Comparison of ENCODE assay signal across 8 cellular contexts in genomic region chr10:79487296-79488194, GRCh38. TPM values are rescaled to one million over a fixed set of nuclear protein-coding genes. Genes with fewer than 3 reads are reported as not detected.
DNase-seq lines count a peak whose midpoint lies in the region; ATAC-seq and TF ChIP-seq lines count a peak whose summit lies in the region.

No MANE protein-coding gene starts in this region.

- no peak overlapping the region for H3K4me3 Mint-ChIP-seq in chondrocyte (ENCODE audit: unreplicated experiment)

- TF ChIP-seq CTCF in GM20000 (IDR thresholded peaks at IDR 0.05; ENCODE audit: extremely low read depth, missing control alignments), result peak; percentile 57
- TF ChIP-seq CTCF in chondrocyte (IDR thresholded peaks at IDR 0.05), result peak; percentile 78
- peak; percentile 37 to 39 for TF ChIP-seq CTCF in tibial artery (IDR thresholded peaks at IDR 0.05)

- H3K36me3 Mint-ChIP-seq in chondrocyte (ENCODE audit: low read depth), result no peaks in the 10 kb centered on the region

- ATAC-seq in HG03565 (IDR thresholded peaks at IDR 0.05; ENCODE audit: unreplicated experiment), result peak; percentile 59

- intact Hi-C loops in tibial artery (cut with DNase I; ENCODE audit: low total_unique reads), result no loop called here

- H3K4me1 ChIP-seq in SJSA1 (replicated peaks), result peaks cover 30% of the 10 kb centered on the region
- peaks cover 0 to 35% (median 24%) of the 10 kb centered on the region in 4 donors for H3K4me1 ChIP-seq in tibial artery

- H3K4me1 Mint-ChIP-seq in chondrocyte (ENCODE audit: low read depth), result peaks cover 46% of the 10 kb centered on the region

- peak overlapping the region; percentile 53 for H3K27ac ChIP-seq in SJSA1
- peak overlapping the region; percentile 54 to 73 for H3K27ac ChIP-seq in tibial artery

- H3K27me3 ChIP-seq in SJSA1 (replicated peaks) (no peaks in the 10 kb centered on the region), tibial artery (no peaks in the 10 kb centered on the region)

- H3K9me3 ChIP-seq in SJSA1 (replicated peaks), result no peaks in the 10 kb centered on the region
- no peaks in the 10 kb centered on the region for H3K9me3 ChIP-seq in tibial artery

- H3K4me3 ChIP-seq in SJSA1, result no peak overlapping the region
- no peak overlapping the region for H3K4me3 ChIP-seq in tibial artery

- DNase-seq in NK-92 treated with Interleukin-12 subunit alpha and Interleukin-12 subunit beta, amount 100 ng/mL, for 24 hours (lab: John Stamatoyannopoulos, UW), result peak; percentile 23
- DNase-seq in NK-92 (lab: John Stamatoyannopoulos, UW; ENCODE audit: unreplicated experiment), result no peak
- peak; percentile 75 for DNase-seq in GM20000 (ENCODE audit: low spot score)
- DNase-seq in SJSA1 (ENCODE audit: low read depth in 1 of 2, low spot score in 2 of 2), result peak; percentile 67 to 73
- DNase-seq in chondrocyte (ENCODE audit: low spot score), result no peak
- peak; percentile 54 for DNase-seq in medulla oblongata (ENCODE audit: extremely low spot score)
- peak; percentile 61 to 74 for DNase-seq in tibial artery

- H3K9me3 Mint-ChIP-seq in chondrocyte (ENCODE audit: low read depth), result no peaks in the 10 kb centered on the region

- H3K36me3 ChIP-seq in SJSA1 (no peaks in the 10 kb centered on the region), tibial artery (no peaks in the 10 kb centered on the region)

- peak overlapping the region; percentile 98 for H3K27ac Mint-ChIP-seq in chondrocyte (ENCODE audit: unreplicated experiment)

- no peaks in the 10 kb centered on the region for H3K27me3 Mint-ChIP-seq in chondrocyte (ENCODE audit: low read depth)

RNA-seq across cellular contexts. Expression of gene EIF5AL1, which starts 24.8 kb away (rescaled TPM):
- total RNA-seq in SJSA1 (2014; rRNA removed; shearing (Covaris generic)), result 0.09 and 0.58 TPM in 2 replicates
- total RNA-seq in chondrocyte, result 0.17 to 0.23 TPM (median 0.20 TPM) in 3 replicates

RNA-seq across cellular contexts. Expression of gene ZCCHC24, which starts 42.1 kb away (rescaled TPM):
- total RNA-seq in SJSA1 (2014; rRNA removed; shearing (Covaris generic)), result 9.2 and 10.4 TPM in 2 replicates
- 37.4 to 45.1 TPM (median 43.8 TPM) in 3 replicates for total RNA-seq in chondrocyte

Comparison
In these comparisons a context has a peak if more than half of its experiments do, and no peak if none do; other contexts are left out.
1. DNase-seq: peak in NK-92 treated with Interleukin-12 subunit alpha and Interleukin-12 subunit beta, amount 100 ng/mL, for 24 hours (single experiment), GM20000 (single experiment), SJSA1 (2 of 2), medulla oblongata (single experiment) and tibial artery (2 of 2); none in NK-92 (single experiment) and chondrocyte (single experiment).
2. Peak in every context shown above with its lines, with median percentiles within 50 percentile points of each other: CTCF ChIP-seq.